Comparison of ENCODE assay signal across 10 cellular contexts in genomic region chr1:224168859-224169380, GRCh38. TPM values are rescaled to one million over a fixed set of nuclear protein-coding genes. Genes with fewer than 3 reads are reported as not detected.
A peak's percentile ranks its signal among the peaks of the same experiment; 100 is the strongest.
DNase-seq lines count a peak whose midpoint lies in the region; ATAC-seq and TF ChIP-seq lines count a peak whose summit lies in the region.
"Had no signal": no experiment of that assay in that cellular context is flagged by ENCODE, and none has a peak within 500 bp of the region (broad histone marks: within the 10 kb centered on the region; RNA-seq: fewer than 3 reads in every experiment).

No MANE protein-coding gene starts in this region.

- H3K4me3 Mint-ChIP-seq in activated T-helper 17 cell treated with anti-CD3 and anti-CD28 coated beads, Interleukin-2, amount 50 U/mL, for 72 hours = peak overlapping the region; percentile 72
- H3K4me3 Mint-ChIP-seq: neural crest cell had no signal

- peaks cover 0 to 12% (median 10%) of the 10 kb centered on the region in 4 donors for H3K4me1 ChIP-seq in tibial nerve

- H3K36me3 Mint-ChIP-seq in activated T-helper 17 cell treated with anti-CD3 and anti-CD28 coated beads, Interleukin-2, amount 50 U/mL, for 72 hours (ENCODE audit: low read depth) = no peaks in the 10 kb centered on the region

- ATAC-seq in GM21515 (IDR thresholded peaks at IDR 0.05; ENCODE audit: unreplicated experiment) = peak; percentile 86
- ATAC-seq in HG03571 (IDR thresholded peaks at IDR 0.05; ENCODE audit: unreplicated experiment) = peak; percentile 87
- ATAC-seq in activated T-helper 17 cell treated with anti-CD3 and anti-CD28 coated beads, Interleukin-2, amount 50 U/mL, for 72 hours (replicated peaks) = peak; percentile 97

- H3K27me3 ChIP-seq in tibial nerve = no peaks in the 10 kb centered on the region
- no peaks in the 10 kb centered on the region for H3K27me3 ChIP-seq in dorsolateral prefrontal cortex

- H3K36me3 ChIP-seq in tibial nerve = no peaks in the 10 kb centered on the region

- peaks cover 3% of the 10 kb centered on the region for H3K9me3 Mint-ChIP-seq in activated T-helper 17 cell treated with anti-CD3 and anti-CD28 coated beads, Interleukin-2, amount 50 U/mL, for 72 hours

- H3K4me1 Mint-ChIP-seq in activated T-helper 17 cell treated with anti-CD3 and anti-CD28 coated beads, Interleukin-2, amount 50 U/mL, for 72 hours = peaks cover 32% of the 10 kb centered on the region

- H3K9me3 ChIP-seq in tibial nerve = no peaks in the 10 kb centered on the region

- no peak overlapping the region for H3K4me3 ChIP-seq in tibial nerve
- H3K4me3 ChIP-seq in dorsolateral prefrontal cortex = no peak overlapping the region
- H3K4me3 ChIP-seq: SK-N-MC had no signal

- peak; percentile 36 for DNase-seq in GM04504 (ENCODE audit: low read depth)
- peak; percentile 16 for DNase-seq in inferior parietal cortex (ENCODE audit: extremely low spot score)
- no peak for DNase-seq in tibial nerve (ENCODE audit: low spot score in 2 of 2)
- DNase-seq in posterior cingulate gyrus = no peak
- no peak for DNase-seq in dorsolateral prefrontal cortex

- WGBS in tibial nerve, 2 donors = 32% methylated on average over 5 of the region's 5 CpGs

- intact Hi-C loops in posterior cingulate gyrus (cut with DNase I) (no loop called here), dorsolateral prefrontal cortex (cut with DNase I) (no loop called here)

- peak overlapping the region in 3 of 4 donors; percentile 19 to 67 (median 20) for H3K27ac ChIP-seq in tibial nerve
- peak overlapping the region in 5 of 59 donors; percentile 32 to 65 (median 45) for H3K27ac ChIP-seq in dorsolateral prefrontal cortex
- H3K27ac ChIP-seq: SK-N-MC had no signal

- TF ChIP-seq CTCF in tibial nerve (IDR thresholded peaks at IDR 0.05) (no peak), dorsolateral prefrontal cortex (IDR thresholded peaks at IDR 0.05 in 54 of 56, conservative IDR thresholded peaks at IDR 0.05 in 2 of 56; ENCODE audit: low read depth in 1 of 56, partially characterized antibody in 56 of 56) (no peak)

- TF ChIP-seq EP300 in tibial nerve (IDR thresholded peaks at IDR 0.05) = peak in 1 of 2 donors; percentile 24

- peak overlapping the region; percentile 88 for H3K27ac Mint-ChIP-seq in activated T-helper 17 cell treated with anti-CD3 and anti-CD28 coated beads, Interleukin-2, amount 50 U/mL, for 72 hours

- no peaks in the 10 kb centered on the region for H3K27me3 Mint-ChIP-seq in activated T-helper 17 cell treated with anti-CD3 and anti-CD28 coated beads, Interleukin-2, amount 50 U/mL, for 72 hours

- no peak for TF ChIP-seq POLR2A in tibial nerve (IDR thresholded peaks at IDR 0.05)

RNA-seq across cellular contexts. Expression of gene DEGS1, which starts 14.1 kb away (rescaled TPM):
- total RNA-seq in activated T-helper 17 cell treated with anti-CD3 and anti-CD28 coated beads, Interleukin-2, amount 50 U/mL, for 72 hours = 10 to 100 TPM; 37.7 to 72.3 TPM
- total RNA-seq in tibial nerve (100 to 1,000 TPM in 1 of 4 donors, 10 to 100 TPM in 3; 59.1 to 108 (median 76.7) TPM), dorsolateral prefrontal cortex (10 to 100 TPM; 34.7 to 73.1 (median 54.6) TPM)

RNA-seq across cellular contexts. Expression of gene FBXO28, which starts 55.0 kb away (rescaled TPM):
- 10 to 100 TPM; 26.2 to 29.5 TPM for total RNA-seq in activated T-helper 17 cell treated with anti-CD3 and anti-CD28 coated beads, Interleukin-2, amount 50 U/mL, for 72 hours
- total RNA-seq in tibial nerve (10 to 100 TPM; 16.7 to 21.3 (median 18.8) TPM), dorsolateral prefrontal cortex (10 to 100 TPM; 21.1 to 49.6 (median 37.7) TPM)

Comparison
In these comparisons a context has a peak if more than half of its experiments do, and no peak if none do; other contexts are left out.
1. DNase-seq: peak in GM04504 (single experiment) and inferior parietal cortex (single experiment); none in tibial nerve (0 of 2), posterior cingulate gyrus (0 of 10) and dorsolateral prefrontal cortex (0 of 10).
2. Peak in every context shown above with its lines, with median percentiles within 50 percentile points of each other: ATAC-seq.